In the genomic region with DNA sequence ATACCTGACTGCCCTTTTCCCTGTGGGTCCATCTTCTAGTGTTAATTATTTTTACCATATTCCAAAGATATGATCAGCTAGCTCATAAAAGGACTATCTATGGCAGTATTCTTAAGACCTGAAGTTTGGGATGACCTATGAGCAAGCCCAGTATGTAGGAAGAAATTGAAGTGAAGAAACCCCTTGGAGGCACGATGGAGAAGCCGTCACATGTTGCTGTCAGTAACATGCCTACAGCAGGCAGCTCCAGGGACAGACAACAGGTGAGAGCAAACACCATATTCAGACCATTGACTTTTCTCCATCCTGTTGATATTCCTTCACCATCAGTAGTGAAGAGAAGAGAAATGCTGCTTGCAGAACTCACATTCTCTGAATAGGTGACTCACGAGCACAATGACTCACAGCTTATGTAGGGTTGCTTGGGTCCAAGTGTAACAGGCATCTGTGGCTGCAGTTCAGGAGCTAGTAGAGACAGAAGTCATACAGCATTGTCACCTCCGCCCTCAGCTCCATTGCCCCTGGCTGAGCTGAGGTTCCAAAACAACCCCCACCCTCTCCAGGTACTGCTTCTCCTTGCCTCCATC, we compare ENCODE assay signal across 9 cellular contexts. TPM values are rescaled to one million over a fixed set of nuclear protein-coding genes. Genes with fewer than 3 reads are reported as not detected.
DNase-seq lines count a peak whose midpoint lies in the region; ATAC-seq and TF ChIP-seq lines count a peak whose summit lies in the region.
"Had no signal": no experiment of that assay in that cellular context is flagged by ENCODE, and none has a peak within 500 bp of the region (broad histone marks: within the 10 kb centered on the region; RNA-seq: fewer than 3 reads in every experiment).

No MANE protein-coding gene starts in this region.

- no peaks in the 10 kb centered on the region for H3K27me3 ChIP-seq in MG63

- no peaks in the 10 kb centered on the region for H3K36me3 Mint-ChIP-seq in T-helper 2 cell treated with Interferon-gamma antibody and Interleukin-4, amounts not matched to agents 5 μg/mL and 100 μg/mL, for 36 hours (ENCODE audit: low read depth)
- no peaks in the 10 kb centered on the region for H3K36me3 Mint-ChIP-seq in chondrocyte (ENCODE audit: low read depth)

- H3K9me3 Mint-ChIP-seq in T-helper 2 cell treated with Interferon-gamma antibody and Interleukin-4, amounts not matched to agents 5 μg/mL and 100 μg/mL, for 36 hours: no peaks in the 10 kb centered on the region
- no peaks in the 10 kb centered on the region for H3K9me3 Mint-ChIP-seq in chondrocyte (ENCODE audit: low read depth)

- H3K27me3 Mint-ChIP-seq in T-helper 2 cell treated with Interferon-gamma antibody and Interleukin-4, amounts not matched to agents 5 μg/mL and 100 μg/mL, for 36 hours (ENCODE audit: low read depth): peaks cover 23% of the 10 kb centered on the region
- peaks cover 2% of the 10 kb centered on the region for H3K27me3 Mint-ChIP-seq in chondrocyte (ENCODE audit: low read depth)

- H3K4me1 Mint-ChIP-seq in T-helper 2 cell treated with Interferon-gamma antibody and Interleukin-4, amounts not matched to agents 5 μg/mL and 100 μg/mL, for 36 hours (ENCODE audit: low read depth): no peaks in the 10 kb centered on the region
- peaks cover 8% of the 10 kb centered on the region for H3K4me1 Mint-ChIP-seq in chondrocyte (ENCODE audit: low read depth)

- no peak overlapping the region for H3K4me3 Mint-ChIP-seq in T-helper 2 cell treated with Interferon-gamma antibody and Interleukin-4, amounts not matched to agents 5 μg/mL and 100 μg/mL, for 36 hours
- H3K4me3 Mint-ChIP-seq in chondrocyte (ENCODE audit: unreplicated experiment): no peak overlapping the region

- no peak for ATAC-seq in HG03159 (IDR thresholded peaks at IDR 0.05; ENCODE audit: unreplicated experiment)

- TF ChIP-seq CTCF in chondrocyte (IDR thresholded peaks at IDR 0.05): no peak

- peak; percentile 51 for DNase-seq in T-helper 2 cell treated with Interferon-gamma antibody and Interleukin-4, amounts not matched to agents 5 μg/mL and 100 μg/mL, for 36 hours (ENCODE audit: low spot score)
- DNase-seq in T-helper 2 cell (no peak), MG63 (peak; percentile 76), chondrocyte (ENCODE audit: low spot score) (no peak), pons (ENCODE audit: low spot score) (peak; percentile 7)
- no peak for DNase-seq in NK-92 treated with Interleukin-12 subunit alpha and Interleukin-12 subunit beta, amount 100 ng/mL, for 24 hours (lab: John Stamatoyannopoulos, UW)
- DNase-seq in activated effector memory CD4-positive, alpha-beta T cell treated with anti-CD3 and anti-CD28 coated beads, Interleukin-2, amount 50 U/mL, for 16 hours: no peak
- DNase-seq: NCI-H526 had no signal

- no peaks in the 10 kb centered on the region for H3K9me3 ChIP-seq in MG63

- no peak overlapping the region for H3K4me3 ChIP-seq in MG63

- H3K27ac Mint-ChIP-seq in T-helper 2 cell treated with Interferon-gamma antibody and Interleukin-4, amounts not matched to agents 5 μg/mL and 100 μg/mL, for 36 hours: no peak overlapping the region
- H3K27ac Mint-ChIP-seq in chondrocyte (ENCODE audit: unreplicated experiment): peak overlapping the region; percentile 22

- no peaks in the 10 kb centered on the region for H3K36me3 ChIP-seq in MG63

RNA-seq across cellular contexts. Expression of gene LYZL2, which starts 8.4 kb away (rescaled TPM):
- total RNA-seq in MG63 (2014; rRNA removed; shearing (Covaris generic); ENCODE audit: low replicate concordance): not detected in 2 replicates
- total RNA-seq in chondrocyte: not detected in 3 replicates

Comparison
In these comparisons a context has a peak if more than half of its experiments do, and no peak if none do; other contexts are left out.
1. DNase-seq: peak in T-helper 2 cell treated with Interferon-gamma antibody and Interleukin-4, amounts not matched to agents 5 μg/mL and 100 μg/mL, for 36 hours (single experiment), MG63 (single experiment) and pons (single experiment); none in T-helper 2 cell (0 of 5), chondrocyte (single experiment), NK-92 treated with Interleukin-12 subunit alpha and Interleukin-12 subunit beta, amount 100 ng/mL, for 24 hours (single experiment) and activated effector memory CD4-positive, alpha-beta T cell treated with anti-CD3 and anti-CD28 coated beads, Interleukin-2, amount 50 U/mL, for 16 hours (single experiment).